13 cellular contexts compared by ENCODE assay signal in genomic region chr4:127251423-127251822, GRCh38.
DNase-seq lines count a peak whose midpoint lies in the region; ATAC-seq and TF ChIP-seq lines count a peak whose summit lies in the region.
"Had no signal": no experiment of that assay in that cellular context is flagged by ENCODE, and none has a peak within 500 bp of the region (broad histone marks: within the 10 kb centered on the region; RNA-seq: fewer than 3 reads in every experiment).

No MANE protein-coding gene starts in this region.

- in situ Hi-C loops in GM13976 (cut with MboI; ENCODE audit: low sequenced_read_pairs, unreplicated experiment): no loop called here

- no peaks in the 10 kb centered on the region for H3K36me3 Mint-ChIP-seq in T-helper 17 cell (ENCODE audit: low read depth)

- DNase-seq in GM13976 (ENCODE audit: low spot score) (peak; percentile 3), HCEC 1CT (peak; percentile 32), LHCN-M2 (ENCODE audit: low read depth) (peak; percentile 70), epithelial cell of esophagus (ENCODE audit: low read depth) (peak; percentile 25), head of caudate nucleus (no peak), T-helper 17 cell (no peak), GM10266 (ENCODE audit: extremely low spot score) (no peak), NCI-H187 (lab: John Stamatoyannopoulos, UW) (no peak)
- DNase-seq: activated T-cell treated with anti-CD3 and anti-CD28 coated beads, Interleukin-2, amount 50 U/mL, for 4 hours; dermis blood vessel endothelial cell; NCI-H2171; stimulated activated CD4-positive, alpha-beta T cell treated with anti-CD3 and anti-CD28 coated beads, Interleukin-2, amount 100 ng/mL, for 48 hours had no signal

- H3K9me3 ChIP-seq in T-helper 17 cell (ENCODE audit: control insufficient read depth, low read length, poor library complexity, severe bottlenecking): no peaks in the 10 kb centered on the region
- H3K9me3 ChIP-seq: thoracic aorta had no signal

- no peaks in the 10 kb centered on the region for H3K4me1 Mint-ChIP-seq in T-helper 17 cell

- ATAC-seq in T-helper 17 cell: no peak
- ATAC-seq: activated T-cell treated with anti-CD3 and anti-CD28 coated beads, Interleukin-2, amount 50 U/mL, for 4 hours had no signal

- intact Hi-C loops in head of caudate nucleus (cut with DNase I): no loop called here

- no peak overlapping the region for H3K27ac Mint-ChIP-seq in T-helper 17 cell

- H3K27me3 Mint-ChIP-seq in T-helper 17 cell: no peaks in the 10 kb centered on the region

- TF ChIP-seq CTCF in GM13976 (IDR thresholded peaks at IDR 0.05; ENCODE audit: borderline replicate concordance, control extremely low read depth, extremely low read depth, insufficient read depth, missing control alignments) (no peak), epithelial cell of esophagus (IDR thresholded peaks at IDR 0.05; ENCODE audit: insufficient read depth, low read depth, low read length, missing control alignments) (no peak), GM10266 (IDR thresholded peaks at IDR 0.05; ENCODE audit: control insufficient read depth, insufficient read depth, low read depth, missing control alignments) (no peak)

- no peak overlapping the region for H3K4me3 Mint-ChIP-seq in T-helper 17 cell
- H3K4me3 Mint-ChIP-seq: activated T-cell treated with anti-CD3 and anti-CD28 coated beads, Interleukin-2, amount 50 U/mL, for 4 hours had no signal

- H3K4me3 ChIP-seq in epithelial cell of esophagus (ENCODE audit: low read length): no peak overlapping the region
- H3K4me3 ChIP-seq: thoracic aorta had no signal

Comparison
In these comparisons a context has a peak if more than half of its experiments do, and no peak if none do; other contexts are left out.
1. DNase-seq: peak in GM13976 (single experiment), HCEC 1CT (single experiment), LHCN-M2 (single experiment) and epithelial cell of esophagus (single experiment); none in head of caudate nucleus (0 of 42), T-helper 17 cell (0 of 3), GM10266 (single experiment) and NCI-H187 (0 of 2).